In the genomic region with DNA sequence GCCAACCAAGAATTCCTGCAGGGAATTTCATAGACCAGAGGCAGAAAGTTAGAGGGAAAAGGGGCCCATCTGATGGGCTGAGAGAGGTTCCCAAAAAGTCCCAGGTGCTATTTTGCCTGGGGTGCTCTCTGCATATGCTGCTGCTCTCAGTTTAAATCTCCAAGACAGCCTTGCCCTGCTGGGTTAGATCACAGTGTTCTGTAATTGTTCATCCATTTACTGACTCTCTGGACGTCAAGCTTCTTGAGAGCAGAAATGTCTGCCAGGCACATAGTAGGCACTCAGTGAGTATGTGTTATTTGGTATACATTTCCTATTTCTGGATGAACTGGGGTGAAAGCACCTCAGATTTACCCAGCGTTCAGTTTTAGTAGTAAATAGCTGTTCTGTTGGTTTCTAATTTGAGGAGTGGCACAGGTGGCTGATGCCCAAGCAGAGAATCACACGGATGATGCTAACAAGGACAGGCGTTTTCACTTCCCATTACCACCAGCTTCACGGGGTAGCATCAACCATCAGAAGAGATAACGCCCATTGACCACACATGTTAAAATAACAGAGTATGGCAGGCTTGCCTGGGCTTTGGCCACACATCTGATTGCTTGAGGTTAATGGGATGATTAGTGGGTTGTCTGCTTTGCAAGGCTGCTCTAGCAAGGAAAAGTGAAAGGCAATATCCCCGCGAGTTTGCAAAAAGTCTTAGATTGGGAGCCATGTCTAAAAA, we compare ENCODE assay signal across 1 cellular context.
TF ChIP-seq lines count a peak whose summit lies in the region.

No MANE protein-coding gene starts in this region.

TF ChIP-seq in SK-N-SH treated with all-trans-retinoic acid at 6 μM for 48 hours, 23 proteins besides CTCF, POLR2A, EP300 and RAD21 (continued from another document):
- TF ChIP-seq, protein P1, sequence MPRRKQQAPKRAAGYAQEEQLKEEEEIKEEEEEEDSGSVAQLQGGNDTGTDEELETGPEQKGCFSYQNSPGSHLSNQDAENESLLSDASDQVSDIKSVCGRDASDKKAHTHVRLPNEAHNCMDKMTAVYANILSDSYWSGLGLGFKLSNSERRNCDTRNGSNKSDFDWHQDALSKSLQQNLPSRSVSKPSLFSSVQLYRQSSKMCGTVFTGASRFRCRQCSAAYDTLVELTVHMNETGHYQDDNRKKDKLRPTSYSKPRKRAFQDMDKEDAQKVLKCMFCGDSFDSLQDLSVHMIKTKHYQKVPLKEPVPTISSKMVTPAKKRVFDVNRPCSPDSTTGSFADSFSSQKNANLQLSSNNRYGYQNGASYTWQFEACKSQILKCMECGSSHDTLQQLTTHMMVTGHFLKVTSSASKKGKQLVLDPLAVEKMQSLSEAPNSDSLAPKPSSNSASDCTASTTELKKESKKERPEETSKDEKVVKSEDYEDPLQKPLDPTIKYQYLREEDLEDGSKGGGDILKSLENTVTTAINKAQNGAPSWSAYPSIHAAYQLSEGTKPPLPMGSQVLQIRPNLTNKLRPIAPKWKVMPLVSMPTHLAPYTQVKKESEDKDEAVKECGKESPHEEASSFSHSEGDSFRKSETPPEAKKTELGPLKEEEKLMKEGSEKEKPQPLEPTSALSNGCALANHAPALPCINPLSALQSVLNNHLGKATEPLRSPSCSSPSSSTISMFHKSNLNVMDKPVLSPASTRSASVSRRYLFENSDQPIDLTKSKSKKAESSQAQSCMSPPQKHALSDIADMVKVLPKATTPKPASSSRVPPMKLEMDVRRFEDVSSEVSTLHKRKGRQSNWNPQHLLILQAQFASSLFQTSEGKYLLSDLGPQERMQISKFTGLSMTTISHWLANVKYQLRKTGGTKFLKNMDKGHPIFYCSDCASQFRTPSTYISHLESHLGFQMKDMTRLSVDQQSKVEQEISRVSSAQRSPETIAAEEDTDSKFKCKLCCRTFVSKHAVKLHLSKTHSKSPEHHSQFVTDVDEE (CRISPR knock-in tag; IDR thresholded peaks at IDR 0.05) = no peak
- no peak for TF ChIP-seq SNAI2 (CRISPR knock-in tag; IDR thresholded peaks at IDR 0.05)
